Comparison of ENCODE assay signal across 10 cellular contexts in the genomic region with DNA sequence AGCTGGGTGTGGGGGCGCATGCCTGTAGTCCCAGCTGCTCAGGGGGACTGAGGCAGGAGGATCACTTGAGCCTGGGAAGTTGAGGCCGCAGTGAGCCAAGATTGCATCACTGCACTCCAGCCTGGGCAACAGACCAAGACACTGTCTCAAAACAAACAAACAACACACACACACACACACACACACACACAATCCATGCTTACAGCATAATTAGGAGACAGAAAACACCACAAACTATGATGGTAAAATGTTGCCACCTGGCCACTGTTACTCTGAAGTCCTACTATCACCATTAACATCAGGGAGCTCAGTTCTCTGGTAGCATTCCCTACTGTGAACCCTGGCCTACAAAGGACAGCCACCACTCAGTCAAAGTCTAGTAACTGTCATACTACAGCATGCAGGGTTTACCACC. TPM values are rescaled to one million over a fixed set of nuclear protein-coding genes. Genes with fewer than 3 reads are reported as not detected.
A peak's percentile ranks its signal among the peaks of the same experiment; 100 is the strongest.
DNase-seq lines count a peak whose midpoint lies in the region; TF ChIP-seq lines count a peak whose summit lies in the region.
"Had no signal": no experiment of that assay in that cellular context is flagged by ENCODE, and none has a peak within 500 bp of the region (broad histone marks: within the 10 kb centered on the region; RNA-seq: fewer than 3 reads in every experiment).

No MANE protein-coding gene starts in this region.

- H3K4me1 ChIP-seq in Caco-2 (peaks cover 21% of the 10 kb centered on the region), SJCRH30 (peaks cover 7% of the 10 kb centered on the region; the same call in 1 of the 2 replicates), mesendoderm (ENCODE audit: control insufficient read depth, low read depth, low read length) (no peaks in the 10 kb centered on the region)

- H3K4me3 Mint-ChIP-seq in Caco-2 (ENCODE audit: unreplicated experiment) (peak overlapping the region; percentile 2), nephron (no peak overlapping the region)
- H3K4me3 Mint-ChIP-seq: effector memory CD8-positive, alpha-beta T cell had no signal

- no peak overlapping the region for H3K4me3 ChIP-seq in Caco-2 (ENCODE audit: low read depth, low read length)
- no peak overlapping the region for H3K4me3 ChIP-seq in SJCRH30
- no peak overlapping the region for H3K4me3 ChIP-seq in mesendoderm (ENCODE audit: low read length)

- H3K36me3 ChIP-seq in Caco-2 (ENCODE audit: control insufficient read depth, insufficient read depth, low read length) = no peaks in the 10 kb centered on the region
- H3K36me3 ChIP-seq in SJCRH30 = no peaks in the 10 kb centered on the region
- no peaks in the 10 kb centered on the region for H3K36me3 ChIP-seq in mesendoderm (ENCODE audit: control insufficient read depth, insufficient read depth, low read length)

- no peak overlapping the region for H3K18ac ChIP-seq in mesendoderm (ENCODE audit: low read length)

- no peak overlapping the region for H3K56ac ChIP-seq in mesendoderm (ENCODE audit: low read length)

- TF ChIP-seq CTCF in Caco-2 (IDR thresholded peaks at IDR 0.05; ENCODE audit: insufficient read depth in 1 of 2, low read depth in 1 of 2, low read length in 1 of 2, severe bottlenecking in 1 of 2, unreplicated experiment in 1 of 2) (no peak), nephron (IDR thresholded peaks at IDR 0.05; ENCODE audit: unreplicated experiment in 3 of 3) (no peak)

- no peak overlapping the region for H2BK15ac ChIP-seq in mesendoderm (replicated peaks; ENCODE audit: low read depth)

- H2BK5ac ChIP-seq in mesendoderm (ENCODE audit: low read length) = no peak overlapping the region

- no peak overlapping the region for H3K9ac ChIP-seq in mesendoderm (ENCODE audit: low read length)

- no peak overlapping the region for H3K27ac ChIP-seq in SJCRH30
- H3K27ac ChIP-seq in mesendoderm (ENCODE audit: low read depth, low read length) = no peak overlapping the region

- no peak overlapping the region for H3K4ac ChIP-seq in mesendoderm (ENCODE audit: low read depth, low read length)

- no peaks in the 10 kb centered on the region for H3K79me1 ChIP-seq in mesendoderm (ENCODE audit: low read length)

- H3K9me3 Mint-ChIP-seq in Caco-2 (ENCODE audit: unreplicated experiment) = no peaks in the 10 kb centered on the region
- no peaks in the 10 kb centered on the region for H3K9me3 Mint-ChIP-seq in nephron
- H3K9me3 Mint-ChIP-seq: effector memory CD8-positive, alpha-beta T cell had no signal

- no peak overlapping the region for H4K5ac ChIP-seq in mesendoderm (ENCODE audit: low read length)

- no peak overlapping the region for H3K23ac ChIP-seq in mesendoderm (ENCODE audit: low read length)

- CTCF ChIA-PET in Caco-2 (lab: Charles Lee) = interaction anchor here (0.6 to 1.4 kb wide), 6 partner anchors 18 to 340 kb away, joined by 3 to 8 read pairs (median 3); a partner anchor contains a TSS

- H3K4me2 ChIP-seq in mesendoderm (ENCODE audit: low read length) = no peak overlapping the region

- no peaks in the 10 kb centered on the region for H3K9me3 ChIP-seq in Caco-2
- H3K9me3 ChIP-seq in SJCRH30 (replicated peaks) = no peaks in the 10 kb centered on the region

- H3K27ac Mint-ChIP-seq in Caco-2 (ENCODE audit: unreplicated experiment) (peak overlapping the region; percentile 25), nephron (peak overlapping the region; percentile 76 to 88 (median 85))
- H3K27ac Mint-ChIP-seq: effector memory CD8-positive, alpha-beta T cell had no signal

- WGBS in mesendoderm (ENCODE audit: extremely low coverage, insufficient coverage, low lambda C conversion rate) = no CpG with 5 or more reads among the region's 2 CpGs

- intact Hi-C loops in Caco-2 (cut with micrococcal nuclease; ENCODE audit: unreplicated experiment) = loop anchor here (2.0 kb wide), 1 partner anchor 75 kb away; no protein-coding TSS in a partner anchor

- H4K8ac ChIP-seq in mesendoderm (ENCODE audit: low read depth, low read length) = no peak overlapping the region

- DNase-seq in Caco-2 (no peak), NCI-H774 (lab: John Stamatoyannopoulos, UW) (peak; percentile 35), fibroblast of gingiva (ENCODE audit: low read depth) (peak; percentile 89), SJCRH30 (no peak), NCI-H748 (lab: John Stamatoyannopoulos, UW; ENCODE audit: unreplicated experiment) (no peak), mesendoderm (no peak)
- no peak for DNase-seq in activated T-cell treated with anti-CD3 and anti-CD28 coated beads, Interleukin-2, amount 50 U/mL, for 48 hours
- DNase-seq: effector memory CD8-positive, alpha-beta T cell; NCI-H1436 had no signal

- no peak overlapping the region for H2BK120ac ChIP-seq in mesendoderm (ENCODE audit: low read depth, low read length)

- BruUV-seq in Caco-2 (replicated peaks; lab: Mats Ljungman, UMichigan) = no TSS peak

- POLR2A ChIA-PET in Caco-2 (lab: Charles Lee) = interaction anchor here (0.6 kb wide), 2 partner anchors 18 to 175 kb away, joined by 3 to 4 read pairs; a partner anchor contains a TSS

- no peaks in the 10 kb centered on the region for H3K79me2 ChIP-seq in mesendoderm (ENCODE audit: control insufficient read depth, insufficient read depth, low read length)

- H3K36me3 Mint-ChIP-seq in Caco-2 (ENCODE audit: insufficient read depth, unreplicated experiment) (peaks cover 3% of the 10 kb centered on the region), nephron (ENCODE audit: low read depth) (peaks cover 12% of the 10 kb centered on the region)

- no peak overlapping the region for H2AK5ac ChIP-seq in mesendoderm (ENCODE audit: low read length)

- H3K27me3 ChIP-seq in Caco-2 (replicated peaks; ENCODE audit: control insufficient read depth, insufficient read depth, low read length) = no peaks in the 10 kb centered on the region
- H3K27me3 ChIP-seq in SJCRH30 = no peaks in the 10 kb centered on the region; the same call in 1 of the 2 replicates
- no peaks in the 10 kb centered on the region for H3K27me3 ChIP-seq in mesendoderm (ENCODE audit: insufficient read depth, low read length, poor library complexity)

- H3K4me1 Mint-ChIP-seq in Caco-2 (ENCODE audit: low read depth, unreplicated experiment) = peaks cover 20% of the 10 kb centered on the region
- peaks cover 15% of the 10 kb centered on the region for H3K4me1 Mint-ChIP-seq in nephron

- H3K27me3 Mint-ChIP-seq in Caco-2 (ENCODE audit: insufficient read depth, unreplicated experiment) (no peaks in the 10 kb centered on the region), nephron (ENCODE audit: low read depth) (no peaks in the 10 kb centered on the region)
- H3K27me3 Mint-ChIP-seq: effector memory CD8-positive, alpha-beta T cell had no signal

RNA-seq across cellular contexts. Expression of a gene that starts 18.3 kb away (rescaled TPM):
- total RNA-seq in Caco-2 (2022) = 102 and 103 TPM in 2 replicates
- total RNA-seq in SJCRH30 (2014; rRNA removed; shearing (Covaris generic)) = 29.5 and 33.1 TPM in 2 replicates
- 49.5 TPM for polyA plus RNA-seq in mesendoderm (2013, experiment 1 of 2)
- 50.4 TPM for polyA plus RNA-seq in mesendoderm (2013, experiment 2 of 2)

RNA-seq across cellular contexts. Expression of a gene that starts 36.9 kb away (rescaled TPM):
- total RNA-seq in Caco-2 (2022) = not detected in 2 replicates
- total RNA-seq in SJCRH30 (2014; rRNA removed; shearing (Covaris generic)) = not detected in 2 replicates
- polyA plus RNA-seq in mesendoderm (2013, experiment 1 of 2) = not detected
- polyA plus RNA-seq in mesendoderm (2013, experiment 2 of 2) = not detected

RNA-seq across cellular contexts. Expression of a gene that starts 48.7 kb away (rescaled TPM):
- 0.86 TPM in 1 of 2 replicates, not detected in the other for total RNA-seq in Caco-2 (2022)
- 331 and 376 TPM in 2 replicates for total RNA-seq in SJCRH30 (2014; rRNA removed; shearing (Covaris generic))
- polyA plus RNA-seq in mesendoderm (2013, experiment 1 of 2) = 3.5 TPM
- polyA plus RNA-seq in mesendoderm (2013, experiment 2 of 2) = 3.2 TPM

Comparison
In these comparisons a context has a peak if more than half of its experiments do, and no peak if none do; other contexts are left out.
1. DNase-seq: peak in NCI-H774 (single experiment) and fibroblast of gingiva (single experiment); none in Caco-2 (0 of 2), SJCRH30 (0 of 2), NCI-H748 (single experiment), activated T-cell treated with anti-CD3 and anti-CD28 coated beads, Interleukin-2, amount 50 U/mL, for 48 hours (0 of 2) and mesendoderm (single experiment).
2. RNA of a gene that starts 48.7 kb away (total RNA-seq): 331 to 376 TPM in SJCRH30; 0.86 TPM in Caco-2; every median in the first group is over 100 times any median in the second.